12 cellular contexts compared by ENCODE assay signal in genomic region chr11:8826901-8827560, GRCh38.
DNase-seq lines count a peak whose midpoint lies in the region; ATAC-seq and TF ChIP-seq lines count a peak whose summit lies in the region.
"Had no signal": no experiment of that assay in that cellular context is flagged by ENCODE, and none has a peak within 500 bp of the region (broad histone marks: within the 10 kb centered on the region; RNA-seq: fewer than 3 reads in every experiment).

No MANE protein-coding gene starts in this region.

- H3K36me3 Mint-ChIP-seq in CD8-positive, alpha-beta memory T cell = no peaks in the 10 kb centered on the region

- CTCF ChIA-PET in Panc1 (lab: Charles Lee) = no interaction called here
- CTCF ChIA-PET in CD8-positive, alpha-beta memory T cell (lab: Charles Lee) = no interaction called here

- H3K4me2 ChIP-seq in smooth muscle cell = peak overlapping the region; percentile 72

- DNase-seq in HCEC 1CT (peak; percentile 13), Panc1 (ENCODE audit: low read depth, low spot score) (no peak), fibroblast of villous mesenchyme (ENCODE audit: low read depth) (peak; percentile 42), smooth muscle cell (lab: John Stamatoyannopoulos, UW; ENCODE audit: unreplicated experiment) (no peak), kidney glomerular epithelial cell (lab: John Stamatoyannopoulos, UW) (no peak), GOT3 (lab: John Stamatoyannopoulos, UW) (no peak)
- no peak for DNase-seq in CD8-positive, alpha-beta memory T cell
- DNase-seq: mucosa of descending colon, NCI-H1105 treated with DMSO at 0.1 percent for 48 hours, NCI-H774, SW 1271 had no signal

- no peak overlapping the region for H3K4me3 Mint-ChIP-seq in CD8-positive, alpha-beta memory T cell

- intact Hi-C loops in Panc1 (cut with micrococcal nuclease; ENCODE audit: unreplicated experiment) = no loop called here

- H3K36me3 ChIP-seq in Panc1 (ENCODE audit: control insufficient read depth, insufficient read depth, low read length) (no peaks in the 10 kb centered on the region), smooth muscle cell (ENCODE audit: low read depth) (no peaks in the 10 kb centered on the region)
- no peaks in the 10 kb centered on the region for H3K36me3 ChIP-seq in CD8-positive, alpha-beta memory T cell (ENCODE audit: insufficient read depth, low read length)

- H3K4me1 ChIP-seq in Panc1 (ENCODE audit: control insufficient read depth, insufficient read depth, low read length) (peaks cover 5% of the 10 kb centered on the region; the same call in 1 of the 2 replicates), smooth muscle cell (ENCODE audit: low read depth) (peaks cover 63% of the 10 kb centered on the region)
- no peaks in the 10 kb centered on the region for H3K4me1 ChIP-seq in CD8-positive, alpha-beta memory T cell (ENCODE audit: insufficient read depth, low read length)

- H3K9me3 Mint-ChIP-seq in CD8-positive, alpha-beta memory T cell = peaks cover 0 to 4% (median 0%) of the 10 kb centered on the region in 5 donors

- no peaks in the 10 kb centered on the region for H3K4me1 Mint-ChIP-seq in CD8-positive, alpha-beta memory T cell

- WGBS in smooth muscle cell (ENCODE audit: low lambda C conversion rate) = 45% methylated on average over 6 of the region's 6 CpGs

- H3K27ac Mint-ChIP-seq in CD8-positive, alpha-beta memory T cell = no peak overlapping the region

- no peaks in the 10 kb centered on the region for H4K20me1 ChIP-seq in smooth muscle cell (ENCODE audit: low read depth)

- BruUV-seq in Panc1 (replicated peaks; lab: Mats Ljungman, UMichigan) = no TSS peak

- peak overlapping the region; percentile 49; the same call in 1 of the 2 replicates for H3K27ac ChIP-seq in Panc1 (ENCODE audit: low read length)
- peak overlapping the region; percentile 94 for H3K27ac ChIP-seq in smooth muscle cell (ENCODE audit: low read depth)
- no peak overlapping the region for H3K27ac ChIP-seq in CD8-positive, alpha-beta memory T cell (ENCODE audit: low read depth, low read length)

- ATAC-seq in Panc1 = 0 out of 2 replicates have a peak, but pooled peaks have one; percentile 14
- ATAC-seq: activated CD4-positive, CD25-positive, alpha-beta regulatory T cell treated with anti-CD3 and anti-CD28 coated beads, Interleukin-2, amount 50 U/mL, for 24 hours; mucosa of descending colon had no signal

- POLR2A ChIA-PET in Panc1 (lab: Charles Lee) = interaction anchor here (0.5 to 1.4 kb wide), 7 partner anchors 17 to 1071 kb away, joined by 3 to 8 read pairs (median 3); a partner anchor contains a TSS
- POLR2A ChIA-PET in CD8-positive, alpha-beta memory T cell (lab: Charles Lee) = no interaction called here

- no peak overlapping the region for H3K4me3 ChIP-seq in Panc1 (ENCODE audit: low read depth in 2 of 2, low read length in 2 of 2)
- peak overlapping the region; percentile 6 for H3K4me3 ChIP-seq in fibroblast of villous mesenchyme (ENCODE audit: low read depth, low read length)
- no peak overlapping the region for H3K4me3 ChIP-seq in smooth muscle cell
- H3K4me3 ChIP-seq in CD8-positive, alpha-beta memory T cell (ENCODE audit: low read length) = no peak overlapping the region
- H3K4me3 ChIP-seq: mucosa of descending colon had no signal

- H3K27me3 ChIP-seq in Panc1 (ENCODE audit: control insufficient read depth, insufficient read depth, low read length) = no peaks in the 10 kb centered on the region
- no peaks in the 10 kb centered on the region for H3K27me3 ChIP-seq in smooth muscle cell (ENCODE audit: low read depth)
- H3K27me3 ChIP-seq in CD8-positive, alpha-beta memory T cell (ENCODE audit: insufficient read depth, low read length, poor library complexity, severe bottlenecking) = no peaks in the 10 kb centered on the region

- H2AFZ ChIP-seq in smooth muscle cell (ENCODE audit: low read depth) = no peak overlapping the region

- in situ Hi-C loops in Panc1 (cut with HindIII; ENCODE audit: low pct_unique_long_range_greater_than_20kb, low sequenced_read_pairs) = no loop called here

- peaks cover 21% of the 10 kb centered on the region for H3K79me2 ChIP-seq in smooth muscle cell (ENCODE audit: low read depth)

- TF ChIP-seq CTCF in Panc1 (IDR thresholded peaks at IDR 0.05) (no peak), fibroblast of villous mesenchyme (IDR thresholded peaks at IDR 0.05; ENCODE audit: insufficient read depth, low read depth, low read length) (no peak), smooth muscle cell (IDR thresholded peaks at IDR 0.05; ENCODE audit: borderline replicate concordance, insufficient read depth, poor library complexity, severe bottlenecking) (no peak)

- peak overlapping the region; percentile 73 for H3K9ac ChIP-seq in smooth muscle cell (ENCODE audit: low read depth)

- no peaks in the 10 kb centered on the region for H3K9me3 ChIP-seq in Panc1 (ENCODE audit: control insufficient read depth, insufficient read depth, low read depth, low read length)
- H3K9me3 ChIP-seq in smooth muscle cell (replicated peaks; ENCODE audit: low read depth) = no peaks in the 10 kb centered on the region
- H3K9me3 ChIP-seq in CD8-positive, alpha-beta memory T cell (ENCODE audit: low read length) = no peaks in the 10 kb centered on the region
- H3K9me3 ChIP-seq: mucosa of descending colon had no signal

- peaks cover 6 to 12% of the 10 kb centered on the region in 2 donors for H3K27me3 Mint-ChIP-seq in CD8-positive, alpha-beta memory T cell

- H3F3A ChIP-seq in smooth muscle cell (ENCODE audit: low read depth) = peaks cover 58% of the 10 kb centered on the region

Comparison
In these comparisons a context has a peak if more than half of its experiments do, and no peak if none do; other contexts are left out.
1. DNase-seq: peak in HCEC 1CT (single experiment) and fibroblast of villous mesenchyme (single experiment); none in Panc1 (single experiment), smooth muscle cell (single experiment), CD8-positive, alpha-beta memory T cell (0 of 5), kidney glomerular epithelial cell (single experiment) and GOT3 (single experiment).